Comparison of ENCODE assay signal across 9 cellular contexts in genomic region chr1:226870026-226870322, GRCh38. TPM values are rescaled to one million over a fixed set of nuclear protein-coding genes. Genes with fewer than 3 reads are reported as not detected.
DNase-seq lines count a peak whose midpoint lies in the region; ATAC-seq, FAIRE-seq and TF ChIP-seq lines count a peak whose summit lies in the region.
"Had no signal": no experiment of that assay in that cellular context is flagged by ENCODE, and none has a peak within 500 bp of the region (broad histone marks: within the 10 kb centered on the region; RNA-seq: fewer than 3 reads in every experiment).

No MANE protein-coding gene starts in this region.

- H4K20me1 ChIP-seq in GM12878 (ENCODE audit: control insufficient read depth, insufficient read depth), result no peaks in the 10 kb centered on the region

- no peak overlapping the region for H3K27ac Mint-ChIP-seq in activated T-cell treated with anti-CD3 and anti-CD28 coated beads, Interleukin-2, amount 50 U/mL, for 72 hours
- H3K27ac Mint-ChIP-seq in type B pancreatic cell, result no peak overlapping the region

- TF ChIP-seq EP300 in GM12878 (IDR thresholded peaks at IDR 0.05; ENCODE audit: borderline replicate concordance in 1 of 2, control insufficient read depth in 1 of 2, low read depth in 2 of 2, low read length in 2 of 2), result no peak

- RAD21 ChIA-PET in GM12878 (lab: Charles Lee; ENCODE audit: unreplicated experiment), result interaction anchor here (1.4 to 1.8 kb wide), 2 partner anchors 9 to 13 kb away, joined by 3 to 11 read pairs; no protein-coding TSS in a partner anchor

- no peak for ATAC-seq in activated T-cell treated with anti-CD3 and anti-CD28 coated beads, Interleukin-2, amount 50 U/mL, for 72 hours (replicated peaks in 1 of 2)
- no peak for ATAC-seq in GM12878
- ATAC-seq in lower lobe of right lung, result no peak
- no peak for ATAC-seq in GM18520 (IDR thresholded peaks at IDR 0.05; ENCODE audit: unreplicated experiment)
- no peak for ATAC-seq in HG03469 (IDR thresholded peaks at IDR 0.05; ENCODE audit: unreplicated experiment)

- DNase-seq in activated T-cell treated with anti-CD3 and anti-CD28 coated beads, Interleukin-2, amount 50 U/mL, for 72 hours, result no peak
- DNase-seq in activated T-cell treated with anti-CD3 and anti-CD28 coated beads for 4 hours (no peak), GM12878 (ENCODE audit: low read depth, low spot score) (no peak), lower lobe of right lung (no peak), type B pancreatic cell (ENCODE audit: extremely low spot score, unreplicated experiment) (no peak), GM03348 (ENCODE audit: low spot score) (no peak)

- no peaks in the 10 kb centered on the region for H3K27me3 ChIP-seq in GM12878 (replicated peaks in 1 of 2; ENCODE audit: control insufficient read depth in 2 of 2, insufficient read depth in 2 of 2, low read length in 1 of 2)
- no peaks in the 10 kb centered on the region for H3K27me3 ChIP-seq in lower lobe of right lung (ENCODE audit: low read depth)

- no peak for TF ChIP-seq POLR2A in GM12878 (IDR thresholded peaks at IDR 0.05; ENCODE audit: low read depth, low read length)

- H3K4me1 Mint-ChIP-seq in activated T-cell treated with anti-CD3 and anti-CD28 coated beads, Interleukin-2, amount 50 U/mL, for 72 hours (ENCODE audit: low read depth), result peaks cover 17% of the 10 kb centered on the region
- peaks cover 21% of the 10 kb centered on the region for H3K4me1 Mint-ChIP-seq in type B pancreatic cell (ENCODE audit: unreplicated experiment)

- H3K27ac ChIP-seq in GM12878 (ENCODE audit: control insufficient read depth, insufficient read depth), result no peak overlapping the region
- peak overlapping the region; percentile 87 for H3K27ac ChIP-seq in lower lobe of right lung

- POLR2A ChIA-PET in GM12878 (lab: Charles Lee), result interaction anchor here (0.6 to 3.1 kb wide), 2 partner anchors 12 to 532 kb away, joined by 3 to 11 read pairs; no protein-coding TSS in a partner anchor

- TF ChIP-seq RAD21 in GM12878 (IDR thresholded peaks at IDR 0.05; ENCODE audit: insufficient read depth, low read depth, low read length), result no peak

- H3K9ac ChIP-seq in GM12878 (ENCODE audit: control insufficient read depth, insufficient read depth, low read length), result peak overlapping the region; percentile 52

- peak overlapping the region; percentile 88 for H3K4me3 ChIP-seq in GM12878
- peak overlapping the region; percentile 88 for H3K4me3 ChIP-seq in lower lobe of right lung

- peaks cover 9% of the 10 kb centered on the region for H3K4me1 ChIP-seq in GM12878 (ENCODE audit: control insufficient read depth, insufficient read depth, low read length)
- H3K4me1 ChIP-seq in lower lobe of right lung, result peaks cover 14% of the 10 kb centered on the region

- intact Hi-C loops in GM12878 (cut with micrococcal nuclease; ENCODE audit: unreplicated experiment) (no loop called here), lower lobe of right lung (cut with DNase I) (no loop called here)

- H3K4me3 Mint-ChIP-seq in activated T-cell treated with anti-CD3 and anti-CD28 coated beads, Interleukin-2, amount 50 U/mL, for 72 hours, result peak overlapping the region; percentile 82 to 87
- H3K4me3 Mint-ChIP-seq in type B pancreatic cell, result peak overlapping the region; percentile 88

- CTCF ChIA-PET in GM12878 (lab: Yijun Ruan, JAX), result interaction anchor here (1.0 to 1.6 kb wide), 2 partner anchors 42 to 246 kb away, joined by 3 to 4 read pairs; no protein-coding TSS in a partner anchor

- H2AFZ ChIP-seq in GM12878 (ENCODE audit: control insufficient read depth, low read depth, low read length), result peak overlapping the region; percentile 92

- TF ChIP-seq CTCF in GM12878 (IDR thresholded peaks at IDR 0.05 in 2 of 3, conservative IDR thresholded peaks at IDR 0.05 in 1 of 3; ENCODE audit: control insufficient read depth in 2 of 3, extremely low read depth in 1 of 3, insufficient read depth in 1 of 3, low read depth in 3 of 3, low read length in 3 of 3), result no peak
- no peak for TF ChIP-seq CTCF in lower lobe of right lung (IDR thresholded peaks at IDR 0.05)
- TF ChIP-seq CTCF in type B pancreatic cell (conservative IDR thresholded peaks at IDR 0.05), result no peak

- H3K9me3 Mint-ChIP-seq in activated T-cell treated with anti-CD3 and anti-CD28 coated beads, Interleukin-2, amount 50 U/mL, for 72 hours, result no peaks in the 10 kb centered on the region
- peaks cover 5% of the 10 kb centered on the region for H3K9me3 Mint-ChIP-seq in type B pancreatic cell

- 25% methylated on average over 3 of the region's 3 CpGs for WGBS in GM12878 (ENCODE audit: insufficient coverage, insufficient replicate concordance, low lambda C conversion rate, missing lambda C conversion rate)

- H3K4me2 ChIP-seq in GM12878 (ENCODE audit: control insufficient read depth, insufficient read depth), result peak overlapping the region; percentile 89

- peaks cover 30% of the 10 kb centered on the region for H3K27me3 Mint-ChIP-seq in activated T-cell treated with anti-CD3 and anti-CD28 coated beads, Interleukin-2, amount 50 U/mL, for 72 hours (ENCODE audit: low read depth)
- peaks cover 14% of the 10 kb centered on the region for H3K27me3 Mint-ChIP-seq in type B pancreatic cell

- H3K79me2 ChIP-seq in GM12878 (ENCODE audit: control insufficient read depth, insufficient read depth, low read length), result no peaks in the 10 kb centered on the region

- BruUV-seq in GM12878 (replicated peaks; lab: Mats Ljungman, UMichigan), result no TSS peak

- SMC1A ChIA-PET in GM12878 (lab: Charles Lee; ENCODE audit: uncharacterized antibody, unreplicated experiment), result interaction anchor here (0.5 to 0.7 kb wide), 2 partner anchors 13 to 895 kb away, joined by 3 to 4 read pairs; no protein-coding TSS in a partner anchor

- H3K9me3 ChIP-seq in GM12878 (replicated peaks; ENCODE audit: control insufficient read depth, insufficient read depth, low read length) (no peaks in the 10 kb centered on the region), lower lobe of right lung (no peaks in the 10 kb centered on the region)

- in situ Hi-C loops in GM12878 (cut with MboI), result no loop called here

- H3K36me3 Mint-ChIP-seq in activated T-cell treated with anti-CD3 and anti-CD28 coated beads, Interleukin-2, amount 50 U/mL, for 72 hours (ENCODE audit: insufficient read depth in 2 of 2), result no peaks in the 10 kb centered on the region
- peaks cover 4% of the 10 kb centered on the region for H3K36me3 Mint-ChIP-seq in type B pancreatic cell

- no peak for FAIRE-seq in GM12878 (lab: Jason Lieb, UNC)
- FAIRE-seq: G401.6 had no signal

- H3K36me3 ChIP-seq in GM12878 (ENCODE audit: control insufficient read depth in 2 of 2, insufficient read depth in 2 of 2, low read length in 1 of 2) (no peaks in the 10 kb centered on the region), lower lobe of right lung (no peaks in the 10 kb centered on the region)

TF ChIP-seq in GM12878, 131 proteins besides CTCF, POLR2A, EP300 and RAD21 (continues in another document):
- TF ChIP-seq ELK1 (IDR thresholded peaks at IDR 0.05; ENCODE audit: low read depth, low read length) (no peak), ESRRA (IDR thresholded peaks at IDR 0.05; ENCODE audit: low read length) (no peak), TCF7 (IDR thresholded peaks at IDR 0.05; ENCODE audit: borderline replicate concordance) (no peak), SP1 (IDR thresholded peaks at IDR 0.05; ENCODE audit: low read depth, low read length) (no peak), MYC (IDR thresholded peaks at IDR 0.05; ENCODE audit: insufficient read depth, insufficient read length, insufficient replicate concordance, low read length, severe bottlenecking) (no peak), ZNF622 (IDR thresholded peaks at IDR 0.05) (no peak), ATF3 (IDR thresholded peaks at IDR 0.05; ENCODE audit: borderline replicate concordance, extremely low read depth, low read depth, low read length) (no peak), RCOR1 (conservative IDR thresholded peaks at IDR 0.05; ENCODE audit: low read depth, low read length) (no peak), SREBF2 (IDR thresholded peaks at IDR 0.05; ENCODE audit: low read length) (no peak), CREM (IDR thresholded peaks at IDR 0.05; ENCODE audit: low read depth) (no peak), EZH2 (IDR thresholded peaks at IDR 0.05; ENCODE audit: borderline replicate concordance, control insufficient read depth, low read depth, low read length) (no peak)

RNA-seq across cellular contexts. Expression of gene PSEN2, which starts 0.4 kb away (rescaled TPM):
- total RNA-seq in activated T-cell treated with anti-CD3 and anti-CD28 coated beads, Interleukin-2, amount 50 U/mL, for 72 hours, result 10 to 100 TPM; 10.7 to 11.7 TPM
- 10.3 and 11.9 TPM in 2 replicates for total RNA-seq in GM12878 (2013; cell fraction: nucleolus; rRNA removed)
- 13.0 and 13.2 TPM in 2 replicates for total RNA-seq in GM12878 (2014; rRNA removed)
- 5.7 and 6.7 TPM in 2 replicates for total RNA-seq in GM12878 (2014; rRNA removed; fragmentation: Illumina TruSeq; extraction: Trizol)
- total RNA-seq in GM12878 (2021), result 8.2 and 11.0 TPM in 2 replicates
- 2.2 TPM for polyA plus RNA-seq in GM12878 (2011; ENCODE audit: low read depth)
- 2.1 and 4.4 TPM in 2 replicates for polyA plus RNA-seq in GM12878 (2011; rRNA removed)
- 5.4 and 6.3 TPM in 2 replicates for polyA plus RNA-seq in GM12878 (2011; cell fraction: cytosol; rRNA removed)
- 7.8 and 9.7 TPM in 2 replicates for polyA plus RNA-seq in GM12878 (2011; cell fraction: nucleus; rRNA removed)
- 2.8 and 3.7 TPM in 2 replicates for polyA plus RNA-seq in GM12878 (2012)
- polyA plus RNA-seq in GM12878 (2014; fragmentation: Illumina TruSeq; extraction: Trizol), result 3.4 and 5.7 TPM in 2 replicates
- 1 to 10 TPM in 1 of 2 experiments, under 1 TPM in 1; 0.90 to 2.5 TPM for polyA plus RNA-seq in GM12878 (2014; fragmentation: Nextera tagmentation; extraction: Ambion mirVana)
- polyA plus RNA-seq in GM12878 (2014; rRNA removed), result 7.3 and 13.3 TPM in 2 replicates
- polyA plus RNA-seq in GM12878 (2016; fragmentation: Nextera tagmentation; extraction: Ambion mirVana), result 1 to 10 TPM; 8.2 to 10.0 TPM
- 6.6 and 8.9 TPM in 2 replicates for polyA minus RNA-seq in GM12878 (2011; rRNA and poly(A)+ RNA removed)
- polyA minus RNA-seq in GM12878 (2011; cell fraction: cytosol; rRNA and poly(A)+ RNA removed), result 2.4 and 3.8 TPM in 2 replicates
- 4.5 and 9.2 TPM in 2 replicates for polyA minus RNA-seq in GM12878 (2011; cell fraction: nucleus; rRNA and poly(A)+ RNA removed)
- 26.6 TPM for total RNA-seq in lower lobe of right lung
- total RNA-seq in type B pancreatic cell (ENCODE audit: low replicate concordance), result 10.5 and 22.6 TPM in 2 replicates
